ENCODE assay signal across 1 cellular context in the genomic region with DNA sequence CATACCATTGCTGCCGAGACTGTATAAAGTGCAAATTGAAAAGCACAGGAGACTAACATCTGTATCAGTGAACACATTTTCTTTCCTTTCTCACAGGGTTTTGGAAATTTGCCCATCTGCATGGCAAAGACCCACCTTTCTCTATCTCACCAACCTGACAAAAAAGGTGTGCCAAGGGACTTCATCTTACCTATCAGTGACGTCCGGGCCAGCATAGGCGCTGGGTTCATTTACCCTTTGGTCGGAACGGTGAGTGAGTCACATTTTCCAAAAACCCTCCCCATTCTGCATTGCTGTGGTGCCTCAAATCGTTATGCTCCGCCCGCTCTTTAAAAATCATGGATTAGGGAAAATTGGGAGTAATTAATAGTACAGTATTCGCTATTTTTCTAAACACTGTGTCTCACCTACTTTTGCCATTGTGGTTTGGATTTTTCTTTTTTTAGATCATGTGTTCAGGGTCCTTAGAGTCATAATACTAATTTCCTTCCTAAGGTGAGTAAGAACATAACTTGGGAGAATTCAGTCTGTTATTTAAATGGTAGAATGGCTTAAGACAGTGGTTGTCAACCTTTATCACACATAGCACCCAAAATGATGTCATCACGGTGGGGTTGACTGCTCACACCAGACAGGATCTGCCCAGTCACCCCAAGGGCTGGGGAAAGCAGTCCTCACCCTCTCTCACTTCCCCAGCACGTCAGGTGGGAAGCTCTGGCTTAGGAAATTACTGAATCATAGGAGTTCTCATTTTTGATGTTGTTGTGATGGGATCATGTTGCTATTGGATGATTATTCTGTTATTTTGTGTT.
TF ChIP-seq lines count a peak whose summit lies in the region.

No MANE protein-coding gene starts in this region.

TF ChIP-seq in K562, 482 proteins besides CTCF, POLR2A, EP300 and RAD21 (continued from another document):
- TF ChIP-seq SAFB2 (IDR thresholded peaks at IDR 0.05; ENCODE audit: borderline replicate concordance, low read depth, low read length, severe bottlenecking) (no peak), CBX3 (IDR thresholded peaks at IDR 0.05; ENCODE audit: borderline replicate concordance in 1 of 2, low read length in 2 of 2) (no peak), JUND (IDR thresholded peaks at IDR 0.05; ENCODE audit: borderline replicate concordance, low read depth, low read length) (peak; percentile 51; the same call in 1 of the 2 replicates), JUND (tag; IDR thresholded peaks at IDR 0.05; ENCODE audit: borderline replicate concordance, low read depth, low read length) (no peak)
